Comparison of ENCODE assay signal across 1 cellular context in the genomic region with DNA sequence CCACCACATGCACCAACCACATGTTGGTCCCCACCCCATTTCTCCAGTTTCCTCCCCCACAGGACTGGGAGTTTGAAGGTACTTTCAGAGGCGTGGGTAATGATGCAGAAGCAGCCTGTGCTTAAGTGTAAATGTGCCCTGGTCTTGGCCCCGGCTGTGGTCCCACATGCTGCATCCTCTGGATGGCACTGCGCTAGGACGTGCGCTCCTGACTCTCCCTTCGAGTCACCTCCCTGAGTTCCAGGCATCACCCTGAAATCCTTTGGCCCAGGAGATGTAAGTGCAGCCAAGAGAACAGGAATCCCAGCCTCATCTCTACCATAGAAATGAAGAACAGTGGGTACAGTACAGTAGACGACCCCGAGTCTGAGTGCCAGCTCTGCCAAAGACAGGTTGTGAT.
TF ChIP-seq lines count a peak whose summit lies in the region.

No MANE protein-coding gene starts in this region.

TF ChIP-seq in GM12878, 131 proteins besides CTCF, POLR2A, EP300 and RAD21:
- TF ChIP-seq RUNX3 (IDR thresholded peaks at IDR 0.05; ENCODE audit: low read length) (peak; percentile 45; the same call in 1 of the 2 replicates), ZSCAN29 (IDR thresholded peaks at IDR 0.05) (no peak), SUZ12 (IDR thresholded peaks at IDR 0.05; ENCODE audit: unreplicated experiment) (no peak), ZBTB11 (CRISPR knock-in tag; IDR thresholded peaks at IDR 0.05) (no peak)
